In genomic region chr3:58695284-58695683, GRCh38 we compare ENCODE assay signal across 7 cellular contexts. TPM values are rescaled to one million over a fixed set of nuclear protein-coding genes. Genes with fewer than 3 reads are reported as not detected.
"Had no signal": no experiment of that assay in that cellular context is flagged by ENCODE, and none has a peak within 500 bp of the region (broad histone marks: within the 10 kb centered on the region; RNA-seq: fewer than 3 reads in every experiment).

No MANE protein-coding gene starts in this region.

RNA-seq across cellular contexts. Expression of gene FAM3D, which starts 28.7 kb away (rescaled TPM):
- total RNA-seq: HepG2, HT1080, IMR-90, NCI-H460, PC-9, Right ventricle myocardium superior, SJSA1 had no signal
- polyA plus RNA-seq: HepG2, IMR-90 had no signal
